Comparison of ENCODE assay signal across 15 cellular contexts in the genomic region with DNA sequence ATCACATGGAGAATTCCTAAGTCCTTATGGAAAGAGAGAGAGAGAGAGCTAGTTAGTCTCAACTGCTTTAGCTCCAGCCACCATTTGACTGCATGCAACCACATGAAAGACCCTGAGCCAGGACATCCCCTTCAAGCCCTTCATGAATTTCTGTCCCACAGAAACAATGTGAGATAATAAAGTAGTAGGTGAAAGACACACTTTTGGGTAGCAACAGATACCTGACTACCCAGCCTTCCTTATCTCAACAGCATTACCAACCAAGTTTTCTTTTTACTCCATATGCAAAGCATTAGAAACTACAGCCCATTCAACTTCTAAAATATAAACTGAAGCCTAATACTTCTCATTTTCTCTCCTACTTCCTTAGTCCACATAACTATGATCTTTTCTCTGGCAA. TPM values are rescaled to one million over a fixed set of nuclear protein-coding genes. Genes with fewer than 3 reads are reported as not detected.
DNase-seq lines count a peak whose midpoint lies in the region; ATAC-seq and TF ChIP-seq lines count a peak whose summit lies in the region.
"Had no signal": no experiment of that assay in that cellular context is flagged by ENCODE, and none has a peak within 500 bp of the region (broad histone marks: within the 10 kb centered on the region; RNA-seq: fewer than 3 reads in every experiment).

No MANE protein-coding gene starts in this region.

- no peaks in the 10 kb centered on the region for H3K4me1 ChIP-seq in esophagus squamous epithelium

- no peak for TF ChIP-seq POLR2A in esophagus squamous epithelium (IDR thresholded peaks at IDR 0.05)

- no peaks in the 10 kb centered on the region for H3K36me3 ChIP-seq in esophagus squamous epithelium

- H3K27ac Mint-ChIP-seq in activated naive CD4-positive, alpha-beta T cell treated with anti-CD3 and anti-CD28 coated beads, Interleukin-2, amount 50 U/mL, for 24 hours, result peak overlapping the region; percentile 26
- H3K27ac Mint-ChIP-seq in T-cell, result peak overlapping the region; percentile 6 to 64
- H3K27ac Mint-ChIP-seq in activated naive CD8-positive, alpha-beta T cell treated with anti-CD3 and anti-CD28 coated beads, Interleukin-2, amount 50 U/mL, for 24 hours, result peak overlapping the region; percentile 82
- H3K27ac Mint-ChIP-seq in stimulated activated naive CD8-positive, alpha-beta T cell treated with anti-CD3 and anti-CD28 coated beads, Interleukin-15, amount 100 ng/mL, for 72 hours, result peak overlapping the region; percentile 22 to 75
- H3K27ac Mint-ChIP-seq: B cell; CD4-positive, CD25-positive, alpha-beta regulatory T cell had no signal

- ATAC-seq in T-cell (replicated peaks in 1 of 4) (no peak), GM21367 (IDR thresholded peaks at IDR 0.05; ENCODE audit: unreplicated experiment) (no peak)
- ATAC-seq in activated naive CD8-positive, alpha-beta T cell treated with anti-CD3 and anti-CD28 coated beads, Interleukin-2, amount 50 U/mL, for 24 hours, result peak; percentile 41
- ATAC-seq in stimulated activated naive CD8-positive, alpha-beta T cell treated with anti-CD3 and anti-CD28 coated beads, Interleukin-15, amount 100 ng/mL, for 72 hours, result peak; percentile 71

- no peaks in the 10 kb centered on the region for H3K27me3 Mint-ChIP-seq in activated naive CD4-positive, alpha-beta T cell treated with anti-CD3 and anti-CD28 coated beads, Interleukin-2, amount 50 U/mL, for 24 hours
- no peaks in the 10 kb centered on the region for H3K27me3 Mint-ChIP-seq in T-cell
- no peaks in the 10 kb centered on the region for H3K27me3 Mint-ChIP-seq in activated naive CD8-positive, alpha-beta T cell treated with anti-CD3 and anti-CD28 coated beads, Interleukin-2, amount 50 U/mL, for 24 hours
- H3K27me3 Mint-ChIP-seq in stimulated activated naive CD8-positive, alpha-beta T cell treated with anti-CD3 and anti-CD28 coated beads, Interleukin-15, amount 100 ng/mL, for 72 hours, result no peaks in the 10 kb centered on the region
- H3K27me3 Mint-ChIP-seq: B cell; CD4-positive, CD25-positive, alpha-beta regulatory T cell had no signal

- H3K27me3 ChIP-seq in esophagus squamous epithelium, result no peaks in the 10 kb centered on the region

- peaks cover 13% of the 10 kb centered on the region for H3K36me3 Mint-ChIP-seq in activated naive CD4-positive, alpha-beta T cell treated with anti-CD3 and anti-CD28 coated beads, Interleukin-2, amount 50 U/mL, for 24 hours
- H3K36me3 Mint-ChIP-seq in T-cell, result peaks cover 5% of the 10 kb centered on the region
- H3K36me3 Mint-ChIP-seq in activated naive CD8-positive, alpha-beta T cell treated with anti-CD3 and anti-CD28 coated beads, Interleukin-2, amount 50 U/mL, for 24 hours (ENCODE audit: low read depth), result peaks cover 19% of the 10 kb centered on the region
- H3K36me3 Mint-ChIP-seq: CD4-positive, CD25-positive, alpha-beta regulatory T cell had no signal

- H3K9me3 ChIP-seq in esophagus squamous epithelium, result peaks cover 0 to 12% (median 6%) of the 10 kb centered on the region in 3 donors

- peaks cover 67% of the 10 kb centered on the region for H3K4me1 Mint-ChIP-seq in activated naive CD4-positive, alpha-beta T cell treated with anti-CD3 and anti-CD28 coated beads, Interleukin-2, amount 50 U/mL, for 24 hours
- H3K4me1 Mint-ChIP-seq in T-cell, result peaks cover 62 to 73% (median 65%) of the 10 kb centered on the region in 3 donors
- H3K4me1 Mint-ChIP-seq in activated naive CD8-positive, alpha-beta T cell treated with anti-CD3 and anti-CD28 coated beads, Interleukin-2, amount 50 U/mL, for 24 hours, result peaks cover 65% of the 10 kb centered on the region
- peaks cover 59% of the 10 kb centered on the region for H3K4me1 Mint-ChIP-seq in stimulated activated naive CD8-positive, alpha-beta T cell treated with anti-CD3 and anti-CD28 coated beads, Interleukin-15, amount 100 ng/mL, for 72 hours
- H3K4me1 Mint-ChIP-seq: B cell had no signal

- no peak for TF ChIP-seq CTCF in esophagus squamous epithelium (IDR thresholded peaks at IDR 0.05)

- intact Hi-C loops in esophagus squamous epithelium (cut with DNase I), result no loop called here

- H3K27ac ChIP-seq in esophagus squamous epithelium, result no peak overlapping the region

- CTCF ChIA-PET in T-cell (lab: Charles Lee), result interaction anchor here in 1 of 2 donors (0.6 to 1.0 kb wide), 3 partner anchors 10 to 639 kb away, joined by 3 to 4 read pairs (median 4); no protein-coding TSS in a partner anchor

- H3K9me3 Mint-ChIP-seq in activated naive CD4-positive, alpha-beta T cell treated with anti-CD3 and anti-CD28 coated beads, Interleukin-2, amount 50 U/mL, for 24 hours, result peaks cover 19% of the 10 kb centered on the region
- H3K9me3 Mint-ChIP-seq in T-cell, result peaks cover 11 to 25% (median 15%) of the 10 kb centered on the region in 3 donors
- H3K9me3 Mint-ChIP-seq in activated naive CD8-positive, alpha-beta T cell treated with anti-CD3 and anti-CD28 coated beads, Interleukin-2, amount 50 U/mL, for 24 hours, result peaks cover 22% of the 10 kb centered on the region
- peaks cover 24 to 27% of the 10 kb centered on the region in 2 donors for H3K9me3 Mint-ChIP-seq in stimulated activated naive CD8-positive, alpha-beta T cell treated with anti-CD3 and anti-CD28 coated beads, Interleukin-15, amount 100 ng/mL, for 72 hours

- POLR2A ChIA-PET in T-cell (lab: Charles Lee), result interaction anchor here in 1 of 2 donors (0.6 kb wide), 1 partner anchor 13 kb away, joined by 3 read pairs; no protein-coding TSS in a partner anchor

- peak overlapping the region; percentile 20 for H3K4me3 Mint-ChIP-seq in activated naive CD4-positive, alpha-beta T cell treated with anti-CD3 and anti-CD28 coated beads, Interleukin-2, amount 50 U/mL, for 24 hours
- peak overlapping the region in 1 of 3 donors; percentile 4 for H3K4me3 Mint-ChIP-seq in T-cell
- H3K4me3 Mint-ChIP-seq in activated naive CD8-positive, alpha-beta T cell treated with anti-CD3 and anti-CD28 coated beads, Interleukin-2, amount 50 U/mL, for 24 hours, result peak overlapping the region; percentile 7
- peak overlapping the region; percentile 60 to 71 for H3K4me3 Mint-ChIP-seq in stimulated activated naive CD8-positive, alpha-beta T cell treated with anti-CD3 and anti-CD28 coated beads, Interleukin-15, amount 100 ng/mL, for 72 hours
- H3K4me3 Mint-ChIP-seq: B cell; CD4-positive, CD25-positive, alpha-beta regulatory T cell had no signal

- H3K4me3 ChIP-seq in esophagus squamous epithelium, result no peak overlapping the region

- no peak for DNase-seq in activated naive CD4-positive, alpha-beta T cell treated with anti-CD3 and anti-CD28 coated beads, Interleukin-2, amount 50 U/mL, for 16 hours
- no peak for DNase-seq in T-cell
- no peak for DNase-seq in activated naive CD8-positive, alpha-beta T cell treated with anti-CD3 and anti-CD28 coated beads, Interleukin-2, amount 50 U/mL, for 24 hours
- peak in 1 of 2 donors; percentile 37 for DNase-seq in stimulated activated naive CD8-positive, alpha-beta T cell treated with anti-CD3 and anti-CD28 coated beads, Interleukin-15, amount 100 ng/mL, for 72 hours
- DNase-seq in esophagus squamous epithelium (lab: John Stamatoyannopoulos, UW), result no peak
- DNase-seq: Calu3; CD4-positive, CD25-positive, alpha-beta regulatory T cell; HCEC 1CT; NCI-H187 treated with DMSO at 0.1 percent for 48 hours; NCI-H69; SHP77 treated with DMSO at 0.1 percent for 48 hours had no signal

RNA-seq across cellular contexts. Expression of gene THEMIS, which starts 23.2 kb away (rescaled TPM):
- 10 to 100 TPM; 55.5 to 93.3 (median 69.4) TPM for total RNA-seq in T-cell
- 1 to 10 TPM in 2 of 4 donors, under 1 TPM in 2; 0.79 to 5.7 (median 1.2) TPM for total RNA-seq in esophagus squamous epithelium
- total RNA-seq: Calu3, OCI-LY7 had no signal

Comparison
In these comparisons a context has a peak if more than half of its experiments do, and no peak if none do; other contexts are left out.
1. H3K27ac Mint-ChIP-seq: peak in every context shown above with its lines; median percentile 82 in activated naive CD8-positive, alpha-beta T cell treated with anti-CD3 and anti-CD28 coated beads, Interleukin-2, amount 50 U/mL, for 24 hours; 48 in stimulated activated naive CD8-positive, alpha-beta T cell treated with anti-CD3 and anti-CD28 coated beads, Interleukin-15, amount 100 ng/mL, for 72 hours; 35 in T-cell; 26 in activated naive CD4-positive, alpha-beta T cell treated with anti-CD3 and anti-CD28 coated beads, Interleukin-2, amount 50 U/mL, for 24 hours.
2. ATAC-seq: peak in activated naive CD8-positive, alpha-beta T cell treated with anti-CD3 and anti-CD28 coated beads, Interleukin-2, amount 50 U/mL, for 24 hours (single experiment) and stimulated activated naive CD8-positive, alpha-beta T cell treated with anti-CD3 and anti-CD28 coated beads, Interleukin-15, amount 100 ng/mL, for 72 hours (single experiment); none in T-cell (0 of 4) and GM21367 (single experiment).
3. RNA of gene THEMIS, which starts 23.2 kb away (total RNA-seq): 55.5 to 93.3 TPM in T-cell; 0.79 to 5.7 TPM in esophagus squamous epithelium; every median in the first group is over 4 times any median in the second.